Comparison of ENCODE assay signal across 10 cellular contexts in genomic region chr6:27616313-27617045, GRCh38.
A peak's percentile ranks its signal among the peaks of the same experiment; 100 is the strongest.
DNase-seq lines count a peak whose midpoint lies in the region; ATAC-seq and TF ChIP-seq lines count a peak whose summit lies in the region.
"Had no signal": no experiment of that assay in that cellular context is flagged by ENCODE, and none has a peak within 500 bp of the region (broad histone marks: within the 10 kb centered on the region; RNA-seq: fewer than 3 reads in every experiment).

No MANE protein-coding gene starts in this region.

- H3K27me3 Mint-ChIP-seq in activated CD4-positive, alpha-beta T cell treated with anti-CD3 and anti-CD28 coated beads, Interleukin-2, amount 10 ng/mL, durations not matched to agents 7 days and 5 days, result peaks cover 62% of the 10 kb centered on the region

- H3K36me3 ChIP-seq in RWPE2 (ENCODE audit: low read depth), result no peaks in the 10 kb centered on the region

- ATAC-seq in RWPE2 (ENCODE audit: low read depth), result no peak
- no peak for ATAC-seq in left lobe of liver

- no peaks in the 10 kb centered on the region for H3K36me3 Mint-ChIP-seq in activated CD4-positive, alpha-beta T cell treated with anti-CD3 and anti-CD28 coated beads, Interleukin-2, amount 10 ng/mL, durations not matched to agents 7 days and 5 days (ENCODE audit: low read depth)

- no peaks in the 10 kb centered on the region for H3K9me3 ChIP-seq in RWPE2 (ENCODE audit: severe bottlenecking)

- peaks cover 16% of the 10 kb centered on the region for H3K4me1 Mint-ChIP-seq in activated CD4-positive, alpha-beta T cell treated with anti-CD3 and anti-CD28 coated beads, Interleukin-2, amount 10 ng/mL, durations not matched to agents 7 days and 5 days

- DNase-seq in activated CD4-positive, alpha-beta T cell treated with anti-CD3 and anti-CD28 coated beads, Interleukin-2, amount 10 ng/mL, durations not matched to agents 7 days and 5 days, result no peak
- no peak for DNase-seq in activated CD4-positive, alpha-beta T cell treated with anti-CD3 and anti-CD28 coated beads for 4 hours
- DNase-seq in RWPE2 (ENCODE audit: low spot score), result no peak
- peak; percentile 52 to 75 for DNase-seq in erythroblast (lab: John Stamatoyannopoulos, UW)
- no peak for DNase-seq in retinal pigment epithelial cell (ENCODE audit: low read depth)
- no peak for DNase-seq in left lobe of liver (ENCODE audit: low spot score)
- DNase-seq in EL, result no peak
- DNase-seq in NCI-H1048 (lab: John Stamatoyannopoulos, UW), result no peak
- DNase-seq: AML-193, occipital lobe had no signal

- CTCF ChIA-PET in activated CD4-positive, alpha-beta T cell treated with anti-CD3 and anti-CD28 coated beads, Interleukin-2, amount 10 ng/mL, durations not matched to agents 7 days and 5 days (lab: Charles Lee), result no interaction called here

- H3K4me1 ChIP-seq in RWPE2 (ENCODE audit: insufficient read depth, poor library complexity, severe bottlenecking), result peaks cover 6% of the 10 kb centered on the region

- POLR2A ChIA-PET in activated CD4-positive, alpha-beta T cell treated with anti-CD3 and anti-CD28 coated beads, Interleukin-2, amount 10 ng/mL, durations not matched to agents 7 days and 5 days (lab: Charles Lee), result no interaction called here

- TF ChIP-seq CTCF in RWPE2 (IDR thresholded peaks at IDR 0.05; ENCODE audit: poor library complexity, severe bottlenecking) (no peak), retinal pigment epithelial cell (conservative IDR thresholded peaks at IDR 0.05; ENCODE audit: low read depth, low read length) (no peak)

- H3K9me3 Mint-ChIP-seq in activated CD4-positive, alpha-beta T cell treated with anti-CD3 and anti-CD28 coated beads, Interleukin-2, amount 10 ng/mL, durations not matched to agents 7 days and 5 days, result no peaks in the 10 kb centered on the region

- H3K27ac ChIP-seq in RWPE2 (ENCODE audit: poor library complexity, severe bottlenecking), result no peak overlapping the region

- H3K4me3 ChIP-seq in RWPE2 (ENCODE audit: severe bottlenecking) (peak overlapping the region; percentile 44), retinal pigment epithelial cell (ENCODE audit: low read length) (peak overlapping the region; percentile 83)

- no peak overlapping the region for H3K27ac Mint-ChIP-seq in activated CD4-positive, alpha-beta T cell treated with anti-CD3 and anti-CD28 coated beads, Interleukin-2, amount 10 ng/mL, durations not matched to agents 7 days and 5 days

- no peak for TF ChIP-seq POLR2A in erythroblast (IDR thresholded peaks at IDR 0.05; ENCODE audit: low read length)

- peak overlapping the region; percentile 8 for H3K4me3 Mint-ChIP-seq in activated CD4-positive, alpha-beta T cell treated with anti-CD3 and anti-CD28 coated beads, Interleukin-2, amount 10 ng/mL, durations not matched to agents 7 days and 5 days

- no peaks in the 10 kb centered on the region for H3K27me3 ChIP-seq in RWPE2 (ENCODE audit: insufficient read depth, poor library complexity, severe bottlenecking)

Comparison
In these comparisons a context has a peak if more than half of its experiments do, and no peak if none do; other contexts are left out.
1. DNase-seq: peak in erythroblast (2 of 2); none in activated CD4-positive, alpha-beta T cell treated with anti-CD3 and anti-CD28 coated beads, Interleukin-2, amount 10 ng/mL, durations not matched to agents 7 days and 5 days (single experiment), activated CD4-positive, alpha-beta T cell treated with anti-CD3 and anti-CD28 coated beads for 4 hours (0 of 2), RWPE2 (single experiment), retinal pigment epithelial cell (single experiment), left lobe of liver (single experiment), EL (single experiment) and NCI-H1048 (single experiment).